7 cellular contexts compared by ENCODE assay signal in the genomic region with DNA sequence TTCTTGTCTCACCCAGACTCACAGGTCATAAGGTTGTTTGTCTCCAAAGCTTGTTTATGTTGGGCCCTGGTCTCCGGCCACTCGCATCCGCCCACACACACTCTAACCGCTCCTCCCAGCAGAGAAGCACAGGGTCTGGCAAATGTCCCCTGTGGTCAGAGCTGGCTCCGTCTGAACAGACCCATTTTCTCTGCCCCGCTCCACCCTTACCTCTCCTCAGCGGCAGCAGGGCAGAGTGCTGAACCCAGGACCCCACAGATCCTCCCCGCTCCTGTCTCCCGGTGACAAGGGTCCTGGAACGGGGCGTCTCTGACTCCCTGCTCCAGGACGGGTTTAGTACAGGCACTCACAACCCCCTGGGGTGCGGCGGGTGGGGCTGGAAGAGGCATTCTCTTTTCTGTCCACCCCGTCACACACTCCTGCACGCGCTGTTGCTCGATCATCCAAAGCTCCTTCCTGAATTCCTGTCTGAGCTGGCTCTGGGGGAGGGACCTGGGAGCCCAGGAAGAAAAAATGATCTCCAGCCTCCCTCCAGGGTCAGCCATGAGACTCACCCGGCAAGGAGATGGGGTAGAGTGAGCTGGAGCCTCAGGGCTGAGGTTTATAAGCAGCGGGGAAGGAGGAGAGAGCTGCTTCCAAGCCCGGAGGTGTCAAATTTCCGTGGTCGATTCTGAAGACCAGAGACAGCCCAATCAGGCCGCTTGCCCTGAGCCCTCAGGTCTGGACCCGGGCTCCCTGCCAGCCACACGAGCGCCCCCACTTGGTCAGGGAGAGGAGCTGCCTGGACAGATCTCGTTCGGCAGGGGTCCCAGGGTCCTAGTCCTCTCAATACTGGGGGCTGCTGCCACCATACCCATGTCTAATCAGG. TPM values are rescaled to one million over a fixed set of nuclear protein-coding genes. Genes with fewer than 3 reads are reported as not detected.
DNase-seq lines count a peak whose midpoint lies in the region; ATAC-seq and TF ChIP-seq lines count a peak whose summit lies in the region.

A gene (minus strand): TSS at position 577 of the 868 bp plus-strand sequence. CDS start 1,033 bp downstream, outside the sequence.

- no peaks in the 10 kb centered on the region for H3K27me3 Mint-ChIP-seq in naive B cell
- H3K27me3 Mint-ChIP-seq in activated T-helper 1 cell treated with anti-CD3 and anti-CD28 coated beads, Interleukin-12 subunit alpha, Interleukin-12 subunit beta, Interleukin-2, Interleukin-4 antibody, amounts not matched to agents 30 ng/mL and 10 ng/mL and 1 ng/mL, durations not matched to agents 14 hours and 24 hours and 36 hours (ENCODE audit: insufficient read depth): no peaks in the 10 kb centered on the region

- no peaks in the 10 kb centered on the region for H3K36me3 Mint-ChIP-seq in naive B cell
- no peaks in the 10 kb centered on the region for H3K36me3 Mint-ChIP-seq in activated T-helper 1 cell treated with anti-CD3 and anti-CD28 coated beads, Interleukin-12 subunit alpha, Interleukin-12 subunit beta, Interleukin-2, Interleukin-4 antibody, amounts not matched to agents 30 ng/mL and 10 ng/mL and 1 ng/mL, durations not matched to agents 14 hours and 24 hours and 36 hours (ENCODE audit: low read depth)

- peak; percentile 80 for TF ChIP-seq CTCF in GM12872 (IDR thresholded peaks at IDR 0.05; ENCODE audit: insufficient read depth, low read depth, low read length)

- no peaks in the 10 kb centered on the region for H3K9me3 Mint-ChIP-seq in naive B cell
- H3K9me3 Mint-ChIP-seq in activated T-helper 1 cell treated with anti-CD3 and anti-CD28 coated beads, Interleukin-12 subunit alpha, Interleukin-12 subunit beta, Interleukin-2, Interleukin-4 antibody, amounts not matched to agents 30 ng/mL and 10 ng/mL and 1 ng/mL, durations not matched to agents 14 hours and 24 hours and 36 hours: no peaks in the 10 kb centered on the region

- peak within 1 kb of the TSS in 6 of 8 donors; percentile 30 to 80 (median 71) for H3K4me3 Mint-ChIP-seq in naive B cell
- no peak within 1 kb of the TSS for H3K4me3 Mint-ChIP-seq in activated T-helper 1 cell treated with anti-CD3 and anti-CD28 coated beads, Interleukin-12 subunit alpha, Interleukin-12 subunit beta, Interleukin-2, Interleukin-4 antibody, amounts not matched to agents 30 ng/mL and 10 ng/mL and 1 ng/mL, durations not matched to agents 14 hours and 24 hours and 36 hours

- ATAC-seq in naive B cell (ENCODE audit: low read depth in 2 of 2): peak; percentile 37 to 44
- no peak for ATAC-seq in GM18502 (IDR thresholded peaks at IDR 0.05; ENCODE audit: poor library complexity, unreplicated experiment)

- H3K4me1 Mint-ChIP-seq in naive B cell: peaks cover 35 to 44% (median 36%) of the 10 kb centered on the region in 3 donors
- H3K4me1 Mint-ChIP-seq in activated T-helper 1 cell treated with anti-CD3 and anti-CD28 coated beads, Interleukin-12 subunit alpha, Interleukin-12 subunit beta, Interleukin-2, Interleukin-4 antibody, amounts not matched to agents 30 ng/mL and 10 ng/mL and 1 ng/mL, durations not matched to agents 14 hours and 24 hours and 36 hours (ENCODE audit: low read depth): peaks cover 14% of the 10 kb centered on the region

- peak within 1 kb of the TSS in 4 of 6 donors; percentile 33 to 84 (median 71) for H3K27ac Mint-ChIP-seq in naive B cell
- no peak within 1 kb of the TSS for H3K27ac Mint-ChIP-seq in activated T-helper 1 cell treated with anti-CD3 and anti-CD28 coated beads, Interleukin-12 subunit alpha, Interleukin-12 subunit beta, Interleukin-2, Interleukin-4 antibody, amounts not matched to agents 30 ng/mL and 10 ng/mL and 1 ng/mL, durations not matched to agents 14 hours and 24 hours and 36 hours

- DNase-seq in NCI-H1417 treated with DMSO at 0.1 percent for 48 hours (lab: John Stamatoyannopoulos, UW) (peak; percentile 28), UCSD-AML1 (lab: John Stamatoyannopoulos, UW; ENCODE audit: unreplicated experiment) (peak; percentile 46), fibroblast of the conjunctiva (ENCODE audit: low read depth) (peak; percentile 93), naive B cell (no peak)
- no peak for DNase-seq in activated T-helper 1 cell treated with anti-CD3 and anti-CD28 coated beads, Interleukin-12 subunit alpha, Interleukin-12 subunit beta, Interleukin-2, Interleukin-4 antibody, amounts not matched to agents 30 ng/mL and 10 ng/mL and 1 ng/mL, durations not matched to agents 14 hours and 24 hours and 36 hours (ENCODE audit: low spot score)

- intact Hi-C loops in activated T-helper 1 cell treated with anti-CD3 and anti-CD28 coated beads, Interleukin-12 subunit alpha, Interleukin-12 subunit beta, Interleukin-2, Interleukin-4 antibody, amounts not matched to agents 30 ng/mL and 10 ng/mL and 1 ng/mL, durations not matched to agents 14 hours and 24 hours and 36 hours (cut with micrococcal nuclease): no loop called here

RNA-seq across cellular contexts. Expression of the gene that starts here (rescaled TPM):
- polyA plus RNA-seq in naive B cell (ENCODE audit: low read depth in 6 of 6): 1 to 10 TPM in 4 of 6 donors, not detected in 2; 1.2 to 2.1 (median 1.6) TPM
- total RNA-seq in activated T-helper 1 cell treated with anti-CD3 and anti-CD28 coated beads, Interleukin-12 subunit alpha, Interleukin-12 subunit beta, Interleukin-2, Interleukin-4 antibody, amounts not matched to agents 30 ng/mL and 10 ng/mL and 1 ng/mL, durations not matched to agents 14 hours and 24 hours and 36 hours: 2.5 and 5.1 TPM in 2 replicates

Comparison
In these comparisons a context has a peak if more than half of its experiments do, and no peak if none do; other contexts are left out.
1. DNase-seq: peak in NCI-H1417 treated with DMSO at 0.1 percent for 48 hours (single experiment), UCSD-AML1 (single experiment) and fibroblast of the conjunctiva (single experiment); none in naive B cell (single experiment) and activated T-helper 1 cell treated with anti-CD3 and anti-CD28 coated beads, Interleukin-12 subunit alpha, Interleukin-12 subunit beta, Interleukin-2, Interleukin-4 antibody, amounts not matched to agents 30 ng/mL and 10 ng/mL and 1 ng/mL, durations not matched to agents 14 hours and 24 hours and 36 hours (single experiment).